Comparison of ENCODE assay signal across 8 cellular contexts in genomic region chr12:57614178-57614947, GRCh38. TPM values are rescaled to one million over a fixed set of nuclear protein-coding genes. Genes with fewer than 3 reads are reported as not detected.
A peak's percentile ranks its signal among the peaks of the same experiment; 100 is the strongest.
DNase-seq lines count a peak whose midpoint lies in the region; ATAC-seq and TF ChIP-seq lines count a peak whose summit lies in the region.

No MANE protein-coding gene starts in this region.

- H3K4me3 ChIP-seq in WERI-Rb-1 (ENCODE audit: low read depth, low read length): no peak overlapping the region

- H3K36me3 ChIP-seq in WERI-Rb-1: peaks cover 53% of the 10 kb centered on the region

- TF ChIP-seq CTCF in WERI-Rb-1 (IDR thresholded peaks at IDR 0.05; ENCODE audit: low read depth, low read length): no peak

- peak; percentile 42 for DNase-seq in activated CD4-positive, alpha-beta T cell treated with anti-CD3 and anti-CD28 coated beads for 48 hours
- DNase-seq in activated CD4-positive, alpha-beta T cell treated with anti-CD3 and anti-CD28 coated beads, Interleukin-2, amount 50 U/mL, for 4 hours: no peak
- DNase-seq in NCI-H2171 (lab: John Stamatoyannopoulos, UW): peak; percentile 45
- DNase-seq in mesenteric fat pad (ENCODE audit: low spot score): peak; percentile 87
- DNase-seq in T-helper 9 cell: no peak
- DNase-seq in stimulated activated CD4-positive, alpha-beta T cell treated with anti-CD3 and anti-CD28 coated beads, Interleukin-1b, Interleukin-23, amount 100 ng/mL, for 48 hours: no peak
- no peak for DNase-seq in WERI-Rb-1

- no peaks in the 10 kb centered on the region for H3K9me3 ChIP-seq in WERI-Rb-1 (ENCODE audit: severe bottlenecking)

- H3K27me3 ChIP-seq in WERI-Rb-1 (ENCODE audit: insufficient read depth, low read depth, severe bottlenecking): no peaks in the 10 kb centered on the region

- ATAC-seq in GM21737 (IDR thresholded peaks at IDR 0.05; ENCODE audit: unreplicated experiment): peak; percentile 47

- H3K27ac ChIP-seq in WERI-Rb-1: no peak overlapping the region

RNA-seq across cellular contexts. Expression of gene ARHGEF25, which starts 3.1 kb away (rescaled TPM):
- 12.8 TPM for total RNA-seq in mesenteric fat pad

RNA-seq across cellular contexts. Expression of gene DTX3, which starts 9.7 kb away (rescaled TPM):
- 7.2 TPM for total RNA-seq in mesenteric fat pad

RNA-seq across cellular contexts. Expression of gene B4GALNT1, which starts 18.6 kb away (rescaled TPM):
- 2.7 TPM for total RNA-seq in mesenteric fat pad

RNA-seq across cellular contexts. Expression of gene PIP4K2C, which starts 23.4 kb away (rescaled TPM):
- total RNA-seq in mesenteric fat pad: 14.3 TPM

Comparison
In these comparisons a context has a peak if more than half of its experiments do, and no peak if none do; other contexts are left out.
1. DNase-seq: peak in activated CD4-positive, alpha-beta T cell treated with anti-CD3 and anti-CD28 coated beads for 48 hours (single experiment), NCI-H2171 (single experiment) and mesenteric fat pad (single experiment); none in activated CD4-positive, alpha-beta T cell treated with anti-CD3 and anti-CD28 coated beads, Interleukin-2, amount 50 U/mL, for 4 hours (0 of 2), T-helper 9 cell (single experiment), stimulated activated CD4-positive, alpha-beta T cell treated with anti-CD3 and anti-CD28 coated beads, Interleukin-1b, Interleukin-23, amount 100 ng/mL, for 48 hours (single experiment) and WERI-Rb-1 (single experiment).